Comparison of ENCODE assay signal across 20 cellular contexts in genomic region chr15:43085921-43086320, GRCh38. TPM values are rescaled to one million over a fixed set of nuclear protein-coding genes. Genes with fewer than 3 reads are reported as not detected.
A peak's percentile ranks its signal among the peaks of the same experiment; 100 is the strongest.
DNase-seq lines count a peak whose midpoint lies in the region; ATAC-seq and TF ChIP-seq lines count a peak whose summit lies in the region.
"Had no signal": no experiment of that assay in that cellular context is flagged by ENCODE, and none has a peak within 500 bp of the region (broad histone marks: within the 10 kb centered on the region; RNA-seq: fewer than 3 reads in every experiment).

No MANE protein-coding gene starts in this region.

- H3K9me2 ChIP-seq in GM23338 (ENCODE audit: insufficient read depth): no peaks in the 10 kb centered on the region

- no peaks in the 10 kb centered on the region for H3F3A ChIP-seq in GM23338 (replicated peaks; ENCODE audit: low read depth)

- no peaks in the 10 kb centered on the region for H3K9me3 ChIP-seq in endodermal cell (ENCODE audit: control insufficient read depth, low read length)
- H3K9me3 ChIP-seq: gastrocnemius medialis, SJSA1 had no signal

- H3K36me3 ChIP-seq in GM23338 (ENCODE audit: insufficient read depth): peaks cover 11% of the 10 kb centered on the region; the same call in 1 of the 2 replicates
- H3K36me3 ChIP-seq in endodermal cell (ENCODE audit: control insufficient read depth, insufficient read depth, low read length): peaks cover 54% of the 10 kb centered on the region

- H3K9ac ChIP-seq in endodermal cell (ENCODE audit: extremely low read depth, low read length, poor library complexity, severe bottlenecking): no peak overlapping the region

- H3K27me3 Mint-ChIP-seq in GM23338 (ENCODE audit: insufficient read depth, low read depth, poor library complexity) (no peaks in the 10 kb centered on the region), chondrocyte (ENCODE audit: low read depth) (no peaks in the 10 kb centered on the region), endodermal cell (ENCODE audit: insufficient read depth) (no peaks in the 10 kb centered on the region)
- H3K27me3 Mint-ChIP-seq: activated CD4-positive, alpha-beta T cell treated with anti-CD3 and anti-CD28 coated beads, Interleukin-2, amount 10 ng/mL, durations not matched to agents 7 days and 5 days; activated naive CD4-positive, alpha-beta T cell treated with anti-CD3 and anti-CD28 coated beads, Interleukin-2, amount 10 ng/mL, durations not matched to agents 7 days and 5 days had no signal

- H3K27ac ChIP-seq in GM23338 (ENCODE audit: low read depth): no peak overlapping the region
- no peak overlapping the region for H3K27ac ChIP-seq in endodermal cell (ENCODE audit: low read depth, low read length)
- H3K27ac ChIP-seq: gastrocnemius medialis, SJSA1 had no signal

- H3K27ac Mint-ChIP-seq in GM23338: 0 out of 2 replicates have a peak overlapping the region, but pooled peaks have one; percentile 58
- H3K27ac Mint-ChIP-seq in chondrocyte (ENCODE audit: unreplicated experiment): peak overlapping the region; percentile 24
- H3K27ac Mint-ChIP-seq in endodermal cell: no peak overlapping the region
- H3K27ac Mint-ChIP-seq: activated CD4-positive, alpha-beta T cell treated with anti-CD3 and anti-CD28 coated beads, Interleukin-2, amount 10 ng/mL, durations not matched to agents 7 days and 5 days; activated naive CD4-positive, alpha-beta T cell treated with anti-CD3 and anti-CD28 coated beads, Interleukin-2, amount 10 ng/mL, durations not matched to agents 7 days and 5 days; T-helper 1 cell treated with Interleukin-12 subunit alpha and Interleukin-12 subunit beta and Interleukin-4 antibody, amounts not matched to agents 30 μg/mL and 1 μg/mL, for 36 hours had no signal

- no peaks in the 10 kb centered on the region for H3K27me3 ChIP-seq in GM23338 (ENCODE audit: insufficient read depth)
- no peaks in the 10 kb centered on the region for H3K27me3 ChIP-seq in endodermal cell (ENCODE audit: control insufficient read depth, insufficient read depth, low read length, poor library complexity, severe bottlenecking)
- H3K27me3 ChIP-seq: gastrocnemius medialis, SJSA1 had no signal

- TF ChIP-seq CTCF in AG10803 (conservative IDR thresholded peaks at IDR 0.05; ENCODE audit: low read length): no peak
- TF ChIP-seq CTCF in GM23338 (conservative IDR thresholded peaks at IDR 0.05; ENCODE audit: low read depth in 2 of 2): no peak
- no peak for TF ChIP-seq CTCF in chondrocyte (IDR thresholded peaks at IDR 0.05)
- no peak for TF ChIP-seq CTCF in endodermal cell (conservative IDR thresholded peaks at IDR 0.05)

- no peak overlapping the region for H3K4me3 Mint-ChIP-seq in GM23338
- H3K4me3 Mint-ChIP-seq in chondrocyte (ENCODE audit: unreplicated experiment): no peak overlapping the region
- H3K4me3 Mint-ChIP-seq in endodermal cell: no peak overlapping the region
- H3K4me3 Mint-ChIP-seq: activated CD4-positive, alpha-beta T cell treated with anti-CD3 and anti-CD28 coated beads, Interleukin-2, amount 10 ng/mL, durations not matched to agents 7 days and 5 days; activated naive CD4-positive, alpha-beta T cell treated with anti-CD3 and anti-CD28 coated beads, Interleukin-2, amount 10 ng/mL, durations not matched to agents 7 days and 5 days; T-helper 1 cell treated with Interleukin-12 subunit alpha and Interleukin-12 subunit beta and Interleukin-4 antibody, amounts not matched to agents 30 μg/mL and 1 μg/mL, for 36 hours had no signal

- H3K4me1 Mint-ChIP-seq in GM23338 (peaks cover 6% of the 10 kb centered on the region; the same call in 2 of the 3 replicates), chondrocyte (ENCODE audit: low read depth) (peaks cover 18% of the 10 kb centered on the region), endodermal cell (no peaks in the 10 kb centered on the region)

- H3K4me2 ChIP-seq in GM23338: no peak overlapping the region

- H3K79me2 ChIP-seq in GM23338 (replicated peaks; ENCODE audit: insufficient read depth): peaks cover 38% of the 10 kb centered on the region

- DNase-seq in AG10803 (ENCODE audit: low read depth): peak; percentile 61
- DNase-seq in GM23338 (ENCODE audit: low spot score): no peak
- DNase-seq in chondrocyte (ENCODE audit: low spot score): no peak
- no peak for DNase-seq in left lobe of liver (ENCODE audit: low spot score)
- no peak for DNase-seq in endodermal cell
- DNase-seq in cardiac septum (ENCODE audit: low spot score): no peak
- DNase-seq: activated CD4-positive, alpha-beta T cell treated with anti-CD3 and anti-CD28 coated beads, Interleukin-2, amount 10 ng/mL, durations not matched to agents 7 days and 5 days; activated naive CD4-positive, alpha-beta T cell treated with anti-CD3 and anti-CD28 coated beads, Interleukin-2, amount 10 ng/mL, durations not matched to agents 7 days and 5 days; activated T-cell treated with anti-CD3 and anti-CD28 coated beads for 4 hours; aorta; DMS79; gastrocnemius medialis; kidney; NCI-H1048; NCI-H1930; substantia nigra had no signal

- H2AFZ ChIP-seq in GM23338: no peak overlapping the region

- H3K4me3 ChIP-seq in AG10803 (ENCODE audit: low read length) (no peak overlapping the region), GM23338 (no peak overlapping the region), endodermal cell (ENCODE audit: low read length) (no peak overlapping the region)
- H3K4me3 ChIP-seq: gastrocnemius medialis, SJSA1 had no signal

- H3K36me3 Mint-ChIP-seq in GM23338 (ENCODE audit: low read depth) (peaks cover 36% of the 10 kb centered on the region), chondrocyte (ENCODE audit: low read depth) (peaks cover 15% of the 10 kb centered on the region), endodermal cell (ENCODE audit: low read depth) (peaks cover 50% of the 10 kb centered on the region)

- ATAC-seq in GM23338: no peak
- peak; percentile 94 for ATAC-seq in left lobe of liver
- ATAC-seq in HG03039 (IDR thresholded peaks at IDR 0.05; ENCODE audit: unreplicated experiment): no peak
- ATAC-seq: gastrocnemius medialis, Panc1 had no signal

- H3K4me1 ChIP-seq in GM23338 (ENCODE audit: insufficient read depth): no peaks in the 10 kb centered on the region
- no peaks in the 10 kb centered on the region for H3K4me1 ChIP-seq in endodermal cell (ENCODE audit: control insufficient read depth, insufficient read depth, low read length)
- H3K4me1 ChIP-seq: gastrocnemius medialis had no signal

- H3K9me3 Mint-ChIP-seq in GM23338 (no peaks in the 10 kb centered on the region), chondrocyte (ENCODE audit: low read depth) (no peaks in the 10 kb centered on the region), endodermal cell (no peaks in the 10 kb centered on the region)
- H3K9me3 Mint-ChIP-seq: activated CD4-positive, alpha-beta T cell treated with anti-CD3 and anti-CD28 coated beads, Interleukin-2, amount 10 ng/mL, durations not matched to agents 7 days and 5 days; activated naive CD4-positive, alpha-beta T cell treated with anti-CD3 and anti-CD28 coated beads, Interleukin-2, amount 10 ng/mL, durations not matched to agents 7 days and 5 days; T-helper 1 cell treated with Interleukin-12 subunit alpha and Interleukin-12 subunit beta and Interleukin-4 antibody, amounts not matched to agents 30 μg/mL and 1 μg/mL, for 36 hours had no signal

- intact Hi-C loops in cardiac septum (cut with DNase I): no loop called here

- H4K20me1 ChIP-seq in GM23338 (replicated peaks; ENCODE audit: insufficient read depth): no peaks in the 10 kb centered on the region; the same call in 1 of the 2 replicates

TF ChIP-seq in GM23338, 12 proteins besides CTCF, POLR2A, EP300 and RAD21 (continues in another document):
- TF ChIP-seq NANOG (IDR thresholded peaks at IDR 0.05; ENCODE audit: borderline replicate concordance): no peak
- no peak for TF ChIP-seq STAT1 (IDR thresholded peaks at IDR 0.05; ENCODE audit: unreplicated experiment)
- no peak for TF ChIP-seq REST (IDR thresholded peaks at IDR 0.05; ENCODE audit: unreplicated experiment)
- no peak for TF ChIP-seq CREB1 (CRISPR knock-in tag; IDR thresholded peaks at IDR 0.05; ENCODE audit: low read depth)

RNA-seq across cellular contexts. Expression of gene UBR1, which starts 19.9 kb away (rescaled TPM):
- 16.2 and 19.6 TPM in 2 replicates for total RNA-seq in GM23338 (2014; rRNA removed; shearing (Covaris generic))
- polyA plus RNA-seq in GM23338 (2016; fragmentation: Nextera tagmentation; extraction: Ambion mirVana): 12.4 and 17.2 TPM in 2 replicates
- total RNA-seq in chondrocyte (22.3 to 27.9 TPM (median 24.3 TPM) in 3 replicates), left lobe of liver (9.2 TPM), endodermal cell (10 to 100 TPM; 30.3 to 30.9 TPM), cardiac septum (34.6 TPM)
- polyA plus RNA-seq in endodermal cell (2013, experiment 1 of 2): 14.4 TPM
- 14.5 TPM for polyA plus RNA-seq in endodermal cell (2013, experiment 2 of 2)

RNA-seq across cellular contexts. Expression of gene TMEM62, which starts 47.5 kb away (rescaled TPM):
- total RNA-seq in GM23338 (2014; rRNA removed; shearing (Covaris generic)): 14.3 and 16.5 TPM in 2 replicates
- polyA plus RNA-seq in GM23338 (2016; fragmentation: Nextera tagmentation; extraction: Ambion mirVana): 2.2 and 3.4 TPM in 2 replicates
- total RNA-seq in chondrocyte (8.3 to 11.0 TPM (median 10.2 TPM) in 3 replicates), left lobe of liver (7.8 TPM), endodermal cell (10 to 100 TPM in 1 of 2 donors, 1 to 10 TPM in 1; 8.1 to 10.2 TPM), cardiac septum (9.3 TPM)
- polyA plus RNA-seq in endodermal cell (2013, experiment 1 of 2): 4.8 TPM
- polyA plus RNA-seq in endodermal cell (2013, experiment 2 of 2): 4.4 TPM
